ENCODE assay signal across 8 cellular contexts in the genomic region with DNA sequence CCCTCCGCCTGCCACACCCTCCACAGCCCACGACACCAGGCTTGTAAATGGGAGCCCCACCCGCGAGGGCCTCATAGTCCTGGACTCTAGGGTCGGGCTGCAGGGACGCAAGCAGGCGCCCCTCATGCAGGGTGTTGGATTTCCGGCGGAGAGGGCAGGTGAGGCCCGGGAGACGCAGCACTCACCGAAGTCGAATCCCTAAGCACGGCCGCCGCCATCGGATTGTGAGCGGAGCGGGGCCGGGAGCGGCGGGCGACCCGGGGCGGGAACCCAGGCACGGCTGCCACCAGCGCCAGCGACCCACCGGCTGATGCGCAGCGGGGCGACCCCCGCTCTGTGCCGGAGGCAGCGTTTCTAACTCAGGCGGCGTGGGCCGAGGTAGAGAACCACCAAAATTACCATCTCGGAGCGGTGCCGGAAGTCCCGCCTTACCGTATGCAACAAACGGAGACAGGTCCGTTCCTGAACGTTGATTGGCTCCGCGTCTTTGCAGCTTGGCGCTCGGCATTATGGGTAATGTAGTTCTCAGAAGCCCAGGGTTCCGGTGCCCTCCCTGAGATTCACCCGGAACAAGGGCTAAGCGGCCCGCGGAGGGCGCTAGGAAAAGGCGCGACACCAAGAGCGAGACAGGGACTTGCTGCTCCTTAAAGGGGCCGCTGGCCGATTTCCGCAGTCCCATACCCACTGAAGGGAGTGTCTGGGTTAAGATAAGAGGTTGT. TPM values are rescaled to one million over a fixed set of nuclear protein-coding genes. Genes with fewer than 3 reads are reported as not detected.
A peak's percentile ranks its signal among the peaks of the same experiment; 100 is the strongest.
DNase-seq lines count a peak whose midpoint lies in the region; ATAC-seq and TF ChIP-seq lines count a peak whose summit lies in the region.

A gene (minus strand): TSS at position 425 of the 719 bp plus-strand sequence. CDS start 207 bp downstream, at position 218.

- peak within 1 kb of the TSS; percentile 86 to 90 (median 88) for H3K4me3 Mint-ChIP-seq in CD4-positive, CD25-positive, alpha-beta regulatory T cell

- DNase-seq in CD4-positive, CD25-positive, alpha-beta regulatory T cell, result peak; percentile 94 to 99 (median 97)
- peak; percentile 99 for DNase-seq in NCI-H748 treated with DMSO at 0.1 percent for 48 hours (lab: John Stamatoyannopoulos, UW)
- peak; percentile 91 to 94 for DNase-seq in activated CD4-positive, alpha-beta T cell treated with anti-CD3 and anti-CD28 coated beads, Interleukin-2, amount 50 U/mL, for 48 hours
- peak; percentile 96 to 99 (median 98) for DNase-seq in dorsolateral prefrontal cortex
- DNase-seq in stimulated activated CD4-positive, alpha-beta T cell treated with anti-CD3 and anti-CD28 coated beads, Interleukin-4, amount 100 ng/mL, for 1 hour, result peak; percentile 91

- peak within 1 kb of the TSS; percentile 80 for H3K4me3 ChIP-seq in CD4-positive, CD25-positive, alpha-beta regulatory T cell (ENCODE audit: low read depth, low read length)
- H3K4me3 ChIP-seq in dorsolateral prefrontal cortex, result peak within 1 kb of the TSS; percentile 68 to 100 (median 97)
- H3K4me3 ChIP-seq in liver (ENCODE audit: low read depth in 1 of 3, low read length in 3 of 3), result peak within 1 kb of the TSS; percentile 89 to 98 (median 91)

- H3K36me3 ChIP-seq in CD4-positive, CD25-positive, alpha-beta regulatory T cell (ENCODE audit: control insufficient read depth, insufficient read depth, low read length), result peaks cover 35% of the 10 kb centered on the region
- peaks cover 6 to 33% (median 31%) of the 10 kb centered on the region in 4 donors for H3K36me3 ChIP-seq in liver (ENCODE audit: control insufficient read depth in 4 of 4, insufficient read depth in 3 of 4, low read depth in 1 of 4, low read length in 3 of 4)

- H3K4me1 Mint-ChIP-seq in CD4-positive, CD25-positive, alpha-beta regulatory T cell, result peaks cover 5 to 35% (median 14%) of the 10 kb centered on the region in 4 donors

- WGBS in liver, result under 1% methylated on average over 62 of the region's 62 CpGs

- peak; percentile 99 for ATAC-seq in CD4-positive, CD25-positive, alpha-beta regulatory T cell (ENCODE audit: low read depth in 2 of 2)
- peak; percentile 92 for ATAC-seq in GM19397 (IDR thresholded peaks at IDR 0.05; ENCODE audit: unreplicated experiment)
- ATAC-seq in HG03565 (IDR thresholded peaks at IDR 0.05; ENCODE audit: unreplicated experiment), result peak; percentile 95

- peaks cover 0 to 59% (median 30%) of the 10 kb centered on the region in 7 donors for H3K9me3 Mint-ChIP-seq in CD4-positive, CD25-positive, alpha-beta regulatory T cell

- H3K27me3 Mint-ChIP-seq in CD4-positive, CD25-positive, alpha-beta regulatory T cell, result no peaks in the 10 kb centered on the region

- H3K27me3 ChIP-seq in CD4-positive, CD25-positive, alpha-beta regulatory T cell (ENCODE audit: control insufficient read depth, insufficient read depth, low read length), result no peaks in the 10 kb centered on the region
- no peaks in the 10 kb centered on the region for H3K27me3 ChIP-seq in dorsolateral prefrontal cortex
- peaks cover 0 to 4% (median 0%) of the 10 kb centered on the region in 4 donors for H3K27me3 ChIP-seq in liver (ENCODE audit: control insufficient read depth in 4 of 4, insufficient read depth in 4 of 4, low read length in 3 of 4)

- H3K4me1 ChIP-seq in CD4-positive, CD25-positive, alpha-beta regulatory T cell (ENCODE audit: control insufficient read depth, insufficient read depth, low read length, poor library complexity, severe bottlenecking), result peaks cover 18% of the 10 kb centered on the region
- peaks cover 3 to 13% (median 9%) of the 10 kb centered on the region in 4 donors for H3K4me1 ChIP-seq in liver (ENCODE audit: control insufficient read depth in 4 of 4, insufficient read depth in 4 of 4, low read length in 3 of 4)

- H3K9ac ChIP-seq in liver (ENCODE audit: low read depth in 1 of 2, low read length in 2 of 2), result peak within 1 kb of the TSS in 1 of 2 donors; percentile 16

- intact Hi-C loops in dorsolateral prefrontal cortex (cut with DNase I), result loop anchor here (1.0 to 10.0 kb wide), 4 partner anchors 20 to 106 kb away; a partner anchor contains a TSS

- peaks cover 41 to 63% of the 10 kb centered on the region in 2 experiments for H3K9me3 ChIP-seq in CD4-positive, CD25-positive, alpha-beta regulatory T cell (ENCODE audit: control insufficient read depth in 2 of 2, low read length in 2 of 2)
- peaks cover 39 to 57% (median 52%) of the 10 kb centered on the region in 4 donors for H3K9me3 ChIP-seq in liver (ENCODE audit: control insufficient read depth in 4 of 4, low read length in 3 of 4)

- H3K27ac Mint-ChIP-seq in CD4-positive, CD25-positive, alpha-beta regulatory T cell, result peak within 1 kb of the TSS; percentile 76 to 86 (median 83)

- peaks cover 41% of the 10 kb centered on the region for H3K36me3 Mint-ChIP-seq in CD4-positive, CD25-positive, alpha-beta regulatory T cell

- peak in 53 of 56 donors; percentile 20 to 71 (median 46) for TF ChIP-seq CTCF in dorsolateral prefrontal cortex (IDR thresholded peaks at IDR 0.05 in 54 of 56, conservative IDR thresholded peaks at IDR 0.05 in 2 of 56; ENCODE audit: low read depth in 1 of 56, partially characterized antibody in 56 of 56)
- TF ChIP-seq CTCF in liver (IDR thresholded peaks at IDR 0.05; ENCODE audit: low read depth, low read length, missing input control), result no peak

- TF ChIP-seq RAD21 in liver (IDR thresholded peaks at IDR 0.05), result peak; percentile 59 to 67

- H3K27ac ChIP-seq in CD4-positive, CD25-positive, alpha-beta regulatory T cell (ENCODE audit: insufficient read depth, low read length, poor library complexity, severe bottlenecking), result peak within 1 kb of the TSS; percentile 76
- H3K27ac ChIP-seq in dorsolateral prefrontal cortex (peak within 1 kb of the TSS in 52 of 59 donors; percentile 14 to 87 (median 68)), liver (ENCODE audit: low read depth in 1 of 2, low read length in 2 of 2) (no peak within 1 kb of the TSS)

TF ChIP-seq in liver, 16 proteins besides CTCF, POLR2A, EP300 and RAD21 (continues in another document):
- TF ChIP-seq, protein P1, sequence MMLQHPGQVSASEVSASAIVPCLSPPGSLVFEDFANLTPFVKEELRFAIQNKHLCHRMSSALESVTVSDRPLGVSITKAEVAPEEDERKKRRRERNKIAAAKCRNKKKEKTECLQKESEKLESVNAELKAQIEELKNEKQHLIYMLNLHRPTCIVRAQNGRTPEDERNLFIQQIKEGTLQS (IDR thresholded peaks at IDR 0.05), result no peak
- TF ChIP-seq FOXA1 (IDR thresholded peaks at IDR 0.05), result no peak
- peak; percentile 82 to 97 for TF ChIP-seq GABPA (IDR thresholded peaks at IDR 0.05 in 1 of 2, conservative IDR thresholded peaks at IDR 0.05 in 1 of 2)
- TF ChIP-seq HNF4A (conservative IDR thresholded peaks at IDR 0.05), result peak in 1 of 2 donors; percentile 28
- peak in 1 of 2 donors; percentile 6 for TF ChIP-seq JUND (IDR thresholded peaks at IDR 0.05)
- peak; percentile 53 for TF ChIP-seq SP1 (IDR thresholded peaks at IDR 0.05)
- TF ChIP-seq, protein P2, sequence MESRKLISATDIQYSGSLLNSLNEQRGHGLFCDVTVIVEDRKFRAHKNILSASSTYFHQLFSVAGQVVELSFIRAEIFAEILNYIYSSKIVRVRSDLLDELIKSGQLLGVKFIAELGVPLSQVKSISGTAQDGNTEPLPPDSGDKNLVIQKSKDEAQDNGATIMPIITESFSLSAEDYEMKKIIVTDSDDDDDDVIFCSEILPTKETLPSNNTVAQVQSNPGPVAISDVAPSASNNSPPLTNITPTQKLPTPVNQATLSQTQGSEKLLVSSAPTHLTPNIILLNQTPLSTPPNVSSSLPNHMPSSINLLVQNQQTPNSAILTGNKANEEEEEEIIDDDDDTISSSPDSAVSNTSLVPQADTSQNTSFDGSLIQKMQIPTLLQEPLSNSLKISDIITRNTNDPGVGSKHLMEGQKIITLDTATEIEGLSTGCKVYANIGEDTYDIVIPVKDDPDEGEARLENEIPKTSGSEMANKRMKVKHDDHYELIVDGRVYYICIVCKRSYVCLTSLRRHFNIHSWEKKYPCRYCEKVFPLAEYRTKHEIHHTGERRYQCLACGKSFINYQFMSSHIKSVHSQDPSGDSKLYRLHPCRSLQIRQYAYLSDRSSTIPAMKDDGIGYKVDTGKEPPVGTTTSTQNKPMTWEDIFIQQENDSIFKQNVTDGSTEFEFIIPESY (IDR thresholded peaks at IDR 0.05), result peak; percentile 97
- TF ChIP-seq FOXA2 (IDR thresholded peaks at IDR 0.05), result peak; percentile 11
- TF ChIP-seq, protein P3, sequence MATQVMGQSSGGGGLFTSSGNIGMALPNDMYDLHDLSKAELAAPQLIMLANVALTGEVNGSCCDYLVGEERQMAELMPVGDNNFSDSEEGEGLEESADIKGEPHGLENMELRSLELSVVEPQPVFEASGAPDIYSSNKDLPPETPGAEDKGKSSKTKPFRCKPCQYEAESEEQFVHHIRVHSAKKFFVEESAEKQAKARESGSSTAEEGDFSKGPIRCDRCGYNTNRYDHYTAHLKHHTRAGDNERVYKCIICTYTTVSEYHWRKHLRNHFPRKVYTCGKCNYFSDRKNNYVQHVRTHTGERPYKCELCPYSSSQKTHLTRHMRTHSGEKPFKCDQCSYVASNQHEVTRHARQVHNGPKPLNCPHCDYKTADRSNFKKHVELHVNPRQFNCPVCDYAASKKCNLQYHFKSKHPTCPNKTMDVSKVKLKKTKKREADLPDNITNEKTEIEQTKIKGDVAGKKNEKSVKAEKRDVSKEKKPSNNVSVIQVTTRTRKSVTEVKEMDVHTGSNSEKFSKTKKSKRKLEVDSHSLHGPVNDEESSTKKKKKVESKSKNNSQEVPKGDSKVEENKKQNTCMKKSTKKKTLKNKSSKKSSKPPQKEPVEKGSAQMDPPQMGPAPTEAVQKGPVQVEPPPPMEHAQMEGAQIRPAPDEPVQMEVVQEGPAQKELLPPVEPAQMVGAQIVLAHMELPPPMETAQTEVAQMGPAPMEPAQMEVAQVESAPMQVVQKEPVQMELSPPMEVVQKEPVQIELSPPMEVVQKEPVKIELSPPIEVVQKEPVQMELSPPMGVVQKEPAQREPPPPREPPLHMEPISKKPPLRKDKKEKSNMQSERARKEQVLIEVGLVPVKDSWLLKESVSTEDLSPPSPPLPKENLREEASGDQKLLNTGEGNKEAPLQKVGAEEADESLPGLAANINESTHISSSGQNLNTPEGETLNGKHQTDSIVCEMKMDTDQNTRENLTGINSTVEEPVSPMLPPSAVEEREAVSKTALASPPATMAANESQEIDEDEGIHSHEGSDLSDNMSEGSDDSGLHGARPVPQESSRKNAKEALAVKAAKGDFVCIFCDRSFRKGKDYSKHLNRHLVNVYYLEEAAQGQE (IDR thresholded peaks at IDR 0.05), result no peak
- TF ChIP-seq NR2F2 (IDR thresholded peaks at IDR 0.05), result peak; percentile 64
- no peak for TF ChIP-seq TAF1 (conservative IDR thresholded peaks at IDR 0.05)
- TF ChIP-seq RXRA (IDR thresholded peaks at IDR 0.05), result peak in 1 of 2 donors; percentile 50
- no peak for TF ChIP-seq EGR1 (IDR thresholded peaks at IDR 0.05; ENCODE audit: low read depth in 2 of 2)
- TF ChIP-seq YY1 (IDR thresholded peaks at IDR 0.05), result peak; percentile 86

RNA-seq across cellular contexts. Expression of the gene that starts here (rescaled TPM):
- 4.4 TPM for total RNA-seq in CD4-positive, CD25-positive, alpha-beta regulatory T cell
- 1 to 10 TPM; 4.1 to 9.5 (median 6.1) TPM for polyA plus RNA-seq in CD4-positive, CD25-positive, alpha-beta regulatory T cell
- total RNA-seq in dorsolateral prefrontal cortex (10 to 100 TPM in 4 of 120 experiments, 1 to 10 TPM in 116; 4.4 to 10.6 (median 7.8) TPM), liver (1 to 10 TPM; 1.5 to 2.9 TPM)
- polyA plus RNA-seq in liver, result under 1 TPM; 0.97 to 0.99 TPM

Comparison
In these comparisons a context has a peak if more than half of its experiments do, and no peak if none do; other contexts are left out.
1. H3K27ac ChIP-seq: peak in CD4-positive, CD25-positive, alpha-beta regulatory T cell (single experiment) and dorsolateral prefrontal cortex (52 of 59); none in liver (0 of 2).
2. Peak in every context shown above with its lines, with median percentiles within 50 percentile points of each other: ATAC-seq, DNase-seq and H3K4me3 ChIP-seq.